Comparison of ENCODE assay signal across 8 cellular contexts in genomic region chr1:8879348-8880067, GRCh38. TPM values are rescaled to one million over a fixed set of nuclear protein-coding genes. Genes with fewer than 3 reads are reported as not detected.
DNase-seq lines count a peak whose midpoint lies in the region; ATAC-seq and TF ChIP-seq lines count a peak whose summit lies in the region.

No MANE protein-coding gene starts in this region.

- H3K9me2 ChIP-seq in HCT116 (ENCODE audit: insufficient read depth), result no peaks in the 10 kb centered on the region

- no peaks in the 10 kb centered on the region; the same call in 1 of the 2 replicates for H3K9me3 ChIP-seq in AG04450 (ENCODE audit: control insufficient read depth, insufficient read depth, low read length)
- H3K9me3 ChIP-seq in HCT116 (ENCODE audit: control insufficient read depth in 1 of 2, insufficient read depth in 1 of 2, low read depth in 1 of 2, low read length in 2 of 2), result no peaks in the 10 kb centered on the region
- H3K9me3 ChIP-seq in subcutaneous abdominal adipose tissue (ENCODE audit: control insufficient read depth in 5 of 5, low read length in 5 of 5), result no peaks in the 10 kb centered on the region

- intact Hi-C loops in HCT116 (cut with micrococcal nuclease), result no loop called here

- no peak for TF ChIP-seq POLR2A in HCT116 (IDR thresholded peaks at IDR 0.05; ENCODE audit: borderline replicate concordance, extremely low read depth, insufficient read depth, insufficient read length)

- peak overlapping the region; percentile 84 for H3K4me2 ChIP-seq in HCT116 (ENCODE audit: low read length)

- H3K4me1 Mint-ChIP-seq in activated naive CD8-positive, alpha-beta T cell treated with anti-CD3 and anti-CD28 coated beads for 36 hours, result peaks cover 27% of the 10 kb centered on the region
- H3K4me1 Mint-ChIP-seq in immature natural killer cell, result peaks cover 35 to 47% of the 10 kb centered on the region in 2 donors

- H3K79me2 ChIP-seq in HCT116 (ENCODE audit: insufficient read depth, low read length), result peaks cover 47% of the 10 kb centered on the region

- peaks cover 19% of the 10 kb centered on the region; the same call in 1 of the 2 replicates for H4K20me1 ChIP-seq in HCT116 (ENCODE audit: insufficient read depth)

- no peaks in the 10 kb centered on the region for H3K9me3 Mint-ChIP-seq in activated naive CD8-positive, alpha-beta T cell treated with anti-CD3 and anti-CD28 coated beads for 36 hours
- peaks cover 0 to 2% (median 0%) of the 10 kb centered on the region in 6 donors for H3K9me3 Mint-ChIP-seq in immature natural killer cell

- BruUV-seq in HCT116 (replicated peaks; lab: Mats Ljungman, UMichigan), result TSS peak; percentile 82

- peak overlapping the region; percentile 97 for H3K27ac Mint-ChIP-seq in activated naive CD8-positive, alpha-beta T cell treated with anti-CD3 and anti-CD28 coated beads for 36 hours
- H3K27ac Mint-ChIP-seq in immature natural killer cell, result peak overlapping the region; percentile 91 to 98 (median 97)

- no peaks in the 10 kb centered on the region for H3K27me3 ChIP-seq in AG04450 (ENCODE audit: control insufficient read depth, insufficient read depth, low read length)
- H3K27me3 ChIP-seq in HCT116 (ENCODE audit: insufficient read depth, low read length), result no peaks in the 10 kb centered on the region
- no peaks in the 10 kb centered on the region for H3K27me3 ChIP-seq in subcutaneous abdominal adipose tissue (ENCODE audit: control insufficient read depth in 5 of 5, insufficient read depth in 4 of 5, low read length in 5 of 5)

- no peaks in the 10 kb centered on the region for H3K27me3 Mint-ChIP-seq in activated naive CD8-positive, alpha-beta T cell treated with anti-CD3 and anti-CD28 coated beads for 36 hours
- H3K27me3 Mint-ChIP-seq in immature natural killer cell (ENCODE audit: low read depth in 3 of 3), result peaks cover 5 to 25% (median 24%) of the 10 kb centered on the region in 3 donors

- H3K27ac ChIP-seq in AG04450 (ENCODE audit: low read depth, low read length) (peak overlapping the region; percentile 91), HCT116 (ENCODE audit: low read depth, low read length) (peak overlapping the region; percentile 99), subcutaneous abdominal adipose tissue (ENCODE audit: low read depth, low read length) (peak overlapping the region; percentile 99)

- H3K4me3 ChIP-seq in AG04450 (ENCODE audit: low read depth, low read length), result peak overlapping the region; percentile 95
- peak overlapping the region; percentile 29 to 88 for H3K4me3 ChIP-seq in HCT116 (replicated peaks in 1 of 2; ENCODE audit: low read depth in 1 of 2, low read length in 2 of 2)
- peak overlapping the region; percentile 52 to 92 (median 86) for H3K4me3 ChIP-seq in subcutaneous abdominal adipose tissue (ENCODE audit: low read depth in 1 of 5, low read length in 5 of 5)

- TF ChIP-seq RAD21 in HCT116 (IDR thresholded peaks at IDR 0.05; ENCODE audit: low read depth), result no peak

- H2AFZ ChIP-seq in HCT116 (ENCODE audit: low read depth, low read length, poor library complexity, severe bottlenecking), result no peak overlapping the region

- ATAC-seq in HCT116, result no peak
- ATAC-seq in HG03097 (IDR thresholded peaks at IDR 0.05; ENCODE audit: low FRiP score, unreplicated experiment), result no peak
- no peak for ATAC-seq in HG03196 (IDR thresholded peaks at IDR 0.05; ENCODE audit: unreplicated experiment)
- ATAC-seq in HG03280 (IDR thresholded peaks at IDR 0.05; ENCODE audit: unreplicated experiment), result no peak

- H3K4me1 ChIP-seq in HCT116 (ENCODE audit: control insufficient read depth in 1 of 2, insufficient read depth in 2 of 2, low read length in 2 of 2) (peaks cover 35 to 60% of the 10 kb centered on the region in 2 experiments), subcutaneous abdominal adipose tissue (ENCODE audit: control insufficient read depth in 5 of 5, insufficient read depth in 5 of 5, low read length in 5 of 5) (peaks cover 8 to 67% (median 49%) of the 10 kb centered on the region in 5 donors)

- peaks cover 12 to 30% of the 10 kb centered on the region in 2 experiments; a peak in 2 of 4 replicates for H3K36me3 ChIP-seq in HCT116 (ENCODE audit: control insufficient read depth in 1 of 2, insufficient read depth in 2 of 2, low read length in 2 of 2)
- peaks cover 0 to 10% (median 0%) of the 10 kb centered on the region in 5 donors for H3K36me3 ChIP-seq in subcutaneous abdominal adipose tissue (ENCODE audit: control insufficient read depth in 5 of 5, insufficient read depth in 5 of 5, low read length in 5 of 5)

- POLR2A ChIA-PET in AG04450 (lab: Yijun Ruan, JAX), result interaction anchor here (0.7 to 3.0 kb wide), 5 partner anchors 10 to 20 kb away, joined by 3 to 13 read pairs (median 10); no protein-coding TSS in a partner anchor
- POLR2A ChIA-PET in HCT116 (lab: Charles Lee), result interaction anchor here (0.9 to 1.5 kb wide), 8 partner anchors 11 to 32 kb away, joined by 3 to 11 read pairs (median 3); no protein-coding TSS in a partner anchor

- RAD21 ChIA-PET in HCT116 (lab: Charles Lee; ENCODE audit: low non-redundant PET in 1 of 2, low total read pairs in 2 of 2, uncharacterized antibody in 2 of 2, unreplicated experiment in 2 of 2), result interaction anchor here in 1 of 2 experiments (0.9 kb wide), 1 partner anchor 17 kb away, joined by 5 read pairs; no protein-coding TSS in a partner anchor

- TF ChIP-seq CTCF in AG04450 (IDR thresholded peaks at IDR 0.05; ENCODE audit: low read depth, low read length) (peak; percentile 13; the same call in 1 of the 2 replicates), HCT116 (IDR thresholded peaks at IDR 0.05 in 2 of 3, conservative IDR thresholded peaks at IDR 0.05 in 1 of 3; ENCODE audit: borderline replicate concordance in 1 of 3, insufficient read depth in 1 of 3, low read depth in 2 of 3, low read length in 2 of 3) (peak in 1 of 3 experiments; percentile 33; a peak in 2 of 6 replicates)

- CTCF ChIA-PET in AG04450 (lab: Charles Lee) (interaction anchor here (1.0 to 1.1 kb wide), 2 partner anchors 30 to 126 kb away, joined by 3 to 8 read pairs; no protein-coding TSS in a partner anchor), HCT116 (lab: Charles Lee) (interaction anchor here (0.6 to 1.1 kb wide), 2 partner anchors 23 to 650 kb away, joined by 4 to 5 read pairs; no protein-coding TSS in a partner anchor)

- peak overlapping the region; percentile 85 for H3K4me3 Mint-ChIP-seq in activated naive CD8-positive, alpha-beta T cell treated with anti-CD3 and anti-CD28 coated beads for 36 hours
- H3K4me3 Mint-ChIP-seq in immature natural killer cell, result peak overlapping the region; percentile 82 to 92 (median 87)

- H3K9ac ChIP-seq in HCT116 (ENCODE audit: low read length) (peak overlapping the region; percentile 100), subcutaneous abdominal adipose tissue (ENCODE audit: low read length in 5 of 5) (peak overlapping the region; percentile 66 to 99 (median 92))

- peaks cover 48% of the 10 kb centered on the region for H3K36me3 Mint-ChIP-seq in activated naive CD8-positive, alpha-beta T cell treated with anti-CD3 and anti-CD28 coated beads for 36 hours
- peaks cover 0 to 2% (median 0%) of the 10 kb centered on the region in 3 donors for H3K36me3 Mint-ChIP-seq in immature natural killer cell

- DNase-seq in AG04450 (ENCODE audit: low read depth, low spot score), result no peak
- no peak for DNase-seq in HCT116 (ENCODE audit: low read depth, low spot score)
- DNase-seq in activated naive CD8-positive, alpha-beta T cell treated with anti-CD3 and anti-CD28 coated beads for 36 hours, result no peak
- no peak for DNase-seq in immature natural killer cell

TF ChIP-seq in HCT116, 20 proteins besides CTCF, POLR2A, EP300 and RAD21:
- TF ChIP-seq TCF7L2 (IDR thresholded peaks at IDR 0.05; ENCODE audit: borderline replicate concordance, extremely low read depth, insufficient read depth, insufficient read length) (peak; percentile 37), SP1 (IDR thresholded peaks at IDR 0.05; ENCODE audit: low read depth) (no peak)
TF ChIP-seq in HCT116: peak in this region for 1.

RNA-seq across cellular contexts. Expression of gene ENO1, which starts 1.0 kb away (rescaled TPM):
- polyA plus RNA-seq in AG04450 (2011; rRNA removed) (1,423 and 1,563 TPM in 2 replicates), immature natural killer cell (100 to 1,000 TPM; 856 to 982 (median 955) TPM)
- polyA minus RNA-seq in AG04450 (2011; rRNA and poly(A)+ RNA removed), result 1,479 and 1,712 TPM in 2 replicates
- 2,334 TPM for total RNA-seq in HCT116 (2021; ENCODE audit: unreplicated experiment)
- polyA plus RNA-seq in HCT116 (2012), result 4,054 and 4,544 TPM in 2 replicates
- 1,000 to 10,000 TPM; 3,744 to 3,761 TPM for total RNA-seq in activated naive CD8-positive, alpha-beta T cell treated with anti-CD3 and anti-CD28 coated beads for 36 hours
